18 cellular contexts compared by ENCODE assay signal in the genomic region with DNA sequence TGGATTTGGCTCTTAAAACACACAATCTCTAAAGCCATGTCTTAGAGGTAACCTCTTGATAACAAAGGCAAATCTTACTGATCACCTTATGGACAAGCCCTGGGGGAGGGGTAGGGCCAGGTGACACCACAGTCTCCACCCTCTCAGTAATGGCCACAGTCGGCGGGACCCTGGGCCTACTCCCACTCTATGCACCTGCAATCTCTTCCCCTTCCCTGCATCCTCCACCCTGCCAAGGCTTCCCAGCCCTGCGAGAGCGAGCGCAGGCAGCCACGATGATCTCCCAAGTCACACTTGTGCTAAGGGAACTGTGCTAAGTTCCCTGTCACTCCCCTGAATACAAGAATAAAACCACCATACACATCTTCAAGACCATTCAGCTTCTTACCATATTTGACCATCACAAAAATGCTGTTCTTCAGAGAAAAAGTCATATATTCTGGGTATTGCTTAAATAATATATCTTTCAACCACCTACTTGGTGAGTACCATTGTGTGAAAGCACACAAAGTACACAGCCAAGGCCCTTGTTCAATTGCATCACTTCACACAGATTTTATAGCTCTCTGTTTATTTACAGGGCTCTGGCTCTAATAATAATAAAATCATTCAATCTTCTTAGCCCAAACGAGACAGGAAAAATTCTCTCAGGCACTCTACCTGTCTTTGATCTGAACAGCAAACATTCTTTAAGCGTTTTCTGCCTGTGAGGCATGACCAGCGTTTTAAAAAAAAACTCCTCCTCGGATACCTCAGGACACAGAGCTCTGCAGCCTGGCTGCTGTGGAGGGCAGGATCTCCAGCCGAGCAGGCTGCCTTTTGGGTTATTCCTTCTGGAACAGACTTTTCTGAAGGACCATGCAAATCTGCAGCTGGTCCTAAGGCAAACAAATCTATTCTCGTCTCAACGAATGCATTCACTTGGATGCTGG.
DNase-seq lines count a peak whose midpoint lies in the region; ATAC-seq, FAIRE-seq and TF ChIP-seq lines count a peak whose summit lies in the region.
"Had no signal": no experiment of that assay in that cellular context is flagged by ENCODE, and none has a peak within 500 bp of the region (broad histone marks: within the 10 kb centered on the region; RNA-seq: fewer than 3 reads in every experiment).

No MANE protein-coding gene starts in this region.

- no peak for ATAC-seq in SK-N-SH treated with all-trans-retinoic acid at 6 μM for 48 hours
- ATAC-seq in HG03135 (IDR thresholded peaks at IDR 0.05; ENCODE audit: unreplicated experiment): no peak
- ATAC-seq: A549 had no signal

- H3K27me3 ChIP-seq in SK-N-SH (ENCODE audit: insufficient read depth): no peaks in the 10 kb centered on the region
- no peaks in the 10 kb centered on the region for H3K27me3 ChIP-seq in small intestine (ENCODE audit: control insufficient read depth in 2 of 2, insufficient read depth in 2 of 2, low read length in 2 of 2)

- H3K36me3 Mint-ChIP-seq in dendritic cell treated with granulocyte-macrophage colony-stimulating factor and Interleukin-4, amounts not matched to agents 40 ng/mL and 50 ng/mL, for 4 days (ENCODE audit: low read depth): peaks cover 40% of the 10 kb centered on the region

- H3K9ac ChIP-seq in SK-N-SH: no peak overlapping the region

- H3K4me3 ChIP-seq in SK-N-SH (ENCODE audit: low read depth in 2 of 2, low read length in 1 of 2): no peak overlapping the region
- H3K4me3 ChIP-seq in LNCaP clone FGC (ENCODE audit: low read depth, low read length): no peak overlapping the region
- H3K4me3 ChIP-seq in small intestine (ENCODE audit: low read depth in 1 of 2, low read length in 2 of 2): no peak overlapping the region
- H3K4me3 ChIP-seq: A549 had no signal

- CTCF ChIA-PET in SK-N-SH (lab: Yijun Ruan, JAX): no interaction called here

- no peak for FAIRE-seq in small intestine (lab: Jason Lieb, UNC)

- H4K20me1 ChIP-seq in SK-N-SH (ENCODE audit: insufficient read depth): peaks cover 29% of the 10 kb centered on the region

- H3K27me3 Mint-ChIP-seq in dendritic cell treated with granulocyte-macrophage colony-stimulating factor and Interleukin-4, amounts not matched to agents 40 ng/mL and 50 ng/mL, for 4 days: no peaks in the 10 kb centered on the region
- H3K27me3 Mint-ChIP-seq: activated naive CD8-positive, alpha-beta T cell treated with anti-CD3 and anti-CD28 coated beads, Interleukin-2, amount 10 ng/mL, durations not matched to agents 7 days and 5 days had no signal

- no peak for TF ChIP-seq EP300 in SK-N-SH (IDR thresholded peaks at IDR 0.05; ENCODE audit: borderline replicate concordance in 1 of 2, low read depth in 1 of 2, low read length in 1 of 2)

- H3K4me2 ChIP-seq in SK-N-SH: no peak overlapping the region
- H3K4me2 ChIP-seq: A549 had no signal

- peaks cover 29% of the 10 kb centered on the region for H3F3A ChIP-seq in SK-N-SH (replicated peaks; ENCODE audit: insufficient read depth)

- no peak overlapping the region for H3K4me3 Mint-ChIP-seq in dendritic cell treated with granulocyte-macrophage colony-stimulating factor and Interleukin-4, amounts not matched to agents 40 ng/mL and 50 ng/mL, for 4 days
- H3K4me3 Mint-ChIP-seq: activated naive CD8-positive, alpha-beta T cell treated with anti-CD3 and anti-CD28 coated beads, Interleukin-2, amount 10 ng/mL, durations not matched to agents 7 days and 5 days had no signal

- no peak for TF ChIP-seq CTCF in SK-N-SH (IDR thresholded peaks at IDR 0.05)
- no peak for TF ChIP-seq CTCF in LNCaP clone FGC (IDR thresholded peaks at IDR 0.05; ENCODE audit: control insufficient read depth, extremely low read depth, insufficient read depth)

- H3K9me3 ChIP-seq in SK-N-SH: no peaks in the 10 kb centered on the region
- H3K9me3 ChIP-seq in small intestine (ENCODE audit: control insufficient read depth, low read depth): no peaks in the 10 kb centered on the region
- H3K9me3 ChIP-seq: A549 had no signal

- H3K79me2 ChIP-seq in SK-N-SH (ENCODE audit: insufficient read depth): peaks cover 100% of the 10 kb centered on the region

- POLR2A ChIA-PET in SK-N-SH (lab: Yijun Ruan, JAX): no interaction called here

- H3K4me1 ChIP-seq in SK-N-SH (ENCODE audit: control insufficient read depth in 1 of 2, insufficient read depth in 2 of 2, low read depth in 1 of 2, low read length in 1 of 2) (peaks cover 11 to 15% of the 10 kb centered on the region in 2 experiments; a peak in 2 of 4 replicates), small intestine (ENCODE audit: control insufficient read depth in 2 of 2, insufficient read depth in 1 of 2, low read depth in 1 of 2, low read length in 1 of 2) (peaks cover 0 to 5% of the 10 kb centered on the region in 2 donors)

- DNase-seq in SK-N-SH (no peak), LNCaP clone FGC (ENCODE audit: low read depth) (peak; percentile 22), small intestine (peak; percentile 21), A172 (ENCODE audit: low spot score) (no peak), GM19238 (ENCODE audit: insufficient read length, low spot score) (no peak)
- DNase-seq: activated CD4-positive, alpha-beta T cell treated with anti-CD3 and anti-CD28 coated beads for 48 hours; activated naive CD8-positive, alpha-beta T cell treated with anti-CD3 and anti-CD28 coated beads, Interleukin-2, amount 10 ng/mL, durations not matched to agents 7 days and 5 days; foreskin melanocyte; kidney glomerular epithelial cell; NCI-H1092; NCI-H69; occipital lobe; SIG-M5; stimulated activated CD4-positive, alpha-beta T cell treated with anti-CD3 and anti-CD28 coated beads, Interleukin-1b, Interleukin-23, amount 100 ng/mL, for 48 hours had no signal

- H3K4me1 Mint-ChIP-seq in dendritic cell treated with granulocyte-macrophage colony-stimulating factor and Interleukin-4, amounts not matched to agents 40 ng/mL and 50 ng/mL, for 4 days (ENCODE audit: low read depth): peaks cover 51% of the 10 kb centered on the region

- H2AFZ ChIP-seq in SK-N-SH (ENCODE audit: low read depth): no peak overlapping the region

- no peaks in the 10 kb centered on the region for H3K9me2 ChIP-seq in SK-N-SH

- peak overlapping the region; percentile 4 to 39; a peak in 2 of 4 replicates for H3K27ac ChIP-seq in SK-N-SH (ENCODE audit: low read depth in 2 of 2, low read length in 1 of 2)
- peak overlapping the region in 1 of 2 donors; percentile 70 for H3K27ac ChIP-seq in small intestine (ENCODE audit: low read depth in 1 of 2, low read length in 1 of 2)
- H3K27ac ChIP-seq: A549 had no signal

- peak overlapping the region; percentile 48 for H3K27ac Mint-ChIP-seq in dendritic cell treated with granulocyte-macrophage colony-stimulating factor and Interleukin-4, amounts not matched to agents 40 ng/mL and 50 ng/mL, for 4 days

- H3K9me3 Mint-ChIP-seq in dendritic cell treated with granulocyte-macrophage colony-stimulating factor and Interleukin-4, amounts not matched to agents 40 ng/mL and 50 ng/mL, for 4 days: no peaks in the 10 kb centered on the region
- H3K9me3 Mint-ChIP-seq: activated naive CD8-positive, alpha-beta T cell treated with anti-CD3 and anti-CD28 coated beads, Interleukin-2, amount 10 ng/mL, durations not matched to agents 7 days and 5 days had no signal

- H3K36me3 ChIP-seq in SK-N-SH (replicated peaks in 1 of 2; ENCODE audit: control insufficient read depth in 1 of 2, insufficient read depth in 2 of 2, low read length in 1 of 2) (peaks cover 0 to 25% of the 10 kb centered on the region in 2 experiments), small intestine (ENCODE audit: control insufficient read depth in 2 of 2, insufficient read depth in 2 of 2, low read length in 2 of 2) (no peaks in the 10 kb centered on the region)

- intact Hi-C loops in dendritic cell treated with granulocyte-macrophage colony-stimulating factor and Interleukin-4, amounts not matched to agents 40 ng/mL and 50 ng/mL, for 4 days (cut with micrococcal nuclease): loop anchor here (10.0 kb wide), 1 partner anchor 54 kb away; no protein-coding TSS in a partner anchor

- TF ChIP-seq RAD21 in SK-N-SH (IDR thresholded peaks at IDR 0.05; ENCODE audit: low read length): no peak

- WGBS in SK-N-SH (ENCODE audit: low lambda C conversion rate): 69% methylated on average over 13 of the region's 13 CpGs
- WGBS in small intestine, 3 donors: 47 to 61% (median 54%) methylated on average over 13 of the region's 13 CpGs

TF ChIP-seq in SK-N-SH, 30 proteins besides CTCF, POLR2A, EP300 and RAD21 (continues in another document):
- TF ChIP-seq FOSL2 (IDR thresholded peaks at IDR 0.05; ENCODE audit: borderline replicate concordance, low read depth) (no peak), GABPA (IDR thresholded peaks at IDR 0.05; ENCODE audit: low read depth) (no peak), NRF1 (IDR thresholded peaks at IDR 0.05; ENCODE audit: low read depth, low read length) (no peak), GATA2 (CRISPR knock-in tag; IDR thresholded peaks at IDR 0.05) (no peak), YY1 (IDR thresholded peaks at IDR 0.05; ENCODE audit: low read depth) (no peak), FOXM1 (IDR thresholded peaks at IDR 0.05; ENCODE audit: low read depth) (no peak), NFIC (IDR thresholded peaks at IDR 0.05; ENCODE audit: borderline replicate concordance) (no peak), SMC3 (IDR thresholded peaks at IDR 0.05; ENCODE audit: low read depth, low read length) (no peak)

TF ChIP-seq in SK-N-SH treated with all-trans-retinoic acid at 6 μM for 48 hours, 23 proteins besides CTCF, POLR2A, EP300 and RAD21 (continues in another document):
- TF ChIP-seq ZNF8 (CRISPR knock-in tag; IDR thresholded peaks at IDR 0.05) (no peak), BACH2 (CRISPR knock-in tag; IDR thresholded peaks at IDR 0.05; ENCODE audit: borderline replicate concordance) (no peak), ISL1 (CRISPR knock-in tag; IDR thresholded peaks at IDR 0.05) (no peak)

Comparison
In these comparisons a context has a peak if more than half of its experiments do, and no peak if none do; other contexts are left out.
1. DNase-seq: peak in LNCaP clone FGC (single experiment) and small intestine (single experiment); none in SK-N-SH (single experiment), A172 (single experiment) and GM19238 (single experiment).